9 cellular contexts compared by ENCODE assay signal in genomic region chr16:88558457-88559442, GRCh38. TPM values are rescaled to one million over a fixed set of nuclear protein-coding genes. Genes with fewer than 3 reads are reported as not detected.
A peak's percentile ranks its signal among the peaks of the same experiment; 100 is the strongest.
DNase-seq lines count a peak whose midpoint lies in the region; ATAC-seq and TF ChIP-seq lines count a peak whose summit lies in the region.
"Had no signal": no experiment of that assay in that cellular context is flagged by ENCODE, and none has a peak within 500 bp of the region (broad histone marks: within the 10 kb centered on the region; RNA-seq: fewer than 3 reads in every experiment).

No MANE protein-coding gene starts in this region.

- 0 out of 2 replicates have a peak, but pooled peaks cover 2% of the 10 kb centered on the region for H3K27me3 ChIP-seq in MG63

- no peaks in the 10 kb centered on the region for H3K36me3 ChIP-seq in MG63
- H3K36me3 ChIP-seq: neutrophil had no signal

- peak; percentile 34 for TF ChIP-seq CTCF in foreskin fibroblast (IDR thresholded peaks at IDR 0.05; ENCODE audit: low read depth, low read length)

- DNase-seq in Daoy (ENCODE audit: low read depth) (peak; percentile 74), MG63 (peak; percentile 48), SKM-1 (lab: John Stamatoyannopoulos, UW; ENCODE audit: unreplicated experiment) (peak; percentile 29), foreskin fibroblast (peak; percentile 47 to 79), pons (ENCODE audit: low spot score) (peak; percentile 46)

- ATAC-seq in GM21723 (IDR thresholded peaks at IDR 0.05; ENCODE audit: unreplicated experiment) (no peak), HG02610 (IDR thresholded peaks at IDR 0.05; ENCODE audit: unreplicated experiment) (no peak), GM18505 (IDR thresholded peaks at IDR 0.05; ENCODE audit: unreplicated experiment) (no peak)

- H3K9me3 ChIP-seq in MG63, result no peaks in the 10 kb centered on the region
- H3K9me3 ChIP-seq: neutrophil had no signal

- H3K4me3 ChIP-seq in MG63 (no peak overlapping the region), foreskin fibroblast (ENCODE audit: low read depth in 1 of 2, low read length in 2 of 2) (no peak overlapping the region)

- no peak for TF ChIP-seq POLR2A in GM18505 (IDR thresholded peaks at IDR 0.05; ENCODE audit: borderline replicate concordance, extremely low read depth, insufficient read depth, insufficient read length)

RNA-seq across cellular contexts. Expression of gene ZC3H18, which starts 11.5 kb away (rescaled TPM):
- total RNA-seq in Daoy (2014; rRNA removed; shearing (Covaris generic)), result 12.6 and 28.6 TPM in 2 replicates
- total RNA-seq in MG63 (2014; rRNA removed; shearing (Covaris generic); ENCODE audit: low replicate concordance), result 10.9 and 13.2 TPM in 2 replicates
